ENCODE assay signal across 28 cellular contexts in the genomic region with DNA sequence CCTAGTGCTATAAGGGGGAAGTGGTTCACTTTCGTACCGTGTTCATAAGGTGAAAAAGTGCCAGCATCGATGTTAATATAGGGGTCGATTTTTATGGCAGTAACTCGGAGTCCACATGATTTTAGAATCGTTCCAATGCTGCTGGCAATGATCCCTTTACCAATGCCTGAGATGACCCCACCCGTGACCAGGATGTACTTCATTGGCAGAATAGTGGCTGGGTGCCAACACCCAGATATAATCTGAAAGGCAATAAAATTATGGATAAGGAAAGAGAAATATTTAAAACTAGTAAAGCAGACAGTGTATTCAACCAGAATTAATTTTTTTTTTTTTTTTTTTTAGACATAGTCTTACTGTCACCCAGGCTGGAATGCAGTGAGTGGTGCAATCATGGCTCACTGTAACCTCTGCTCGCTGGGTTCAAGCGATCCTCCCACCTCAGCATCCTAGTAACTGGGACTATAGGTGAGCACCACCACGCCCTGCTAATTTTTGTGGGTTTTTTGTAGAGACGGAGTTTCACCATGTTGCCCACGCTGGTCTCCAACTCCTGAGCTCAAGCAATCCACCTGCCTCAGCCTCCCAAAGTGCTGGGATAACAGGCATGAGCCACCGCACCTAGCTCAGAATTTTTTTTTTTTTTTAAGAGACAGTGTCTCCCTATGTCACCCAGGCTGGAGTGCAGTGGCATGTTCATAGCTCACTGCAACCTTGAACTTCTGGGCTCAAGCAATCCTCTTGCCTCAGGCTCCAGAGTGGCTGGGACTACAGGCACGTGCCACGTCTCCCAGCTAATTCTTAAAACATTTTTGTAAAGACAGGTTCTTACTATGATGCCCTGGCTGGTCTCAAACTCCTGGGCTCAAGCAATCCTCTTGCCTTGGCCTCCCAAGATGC. TPM values are rescaled to one million over a fixed set of nuclear protein-coding genes. Genes with fewer than 3 reads are reported as not detected.
"Had no signal": no experiment of that assay in that cellular context is flagged by ENCODE, and none has a peak within 500 bp of the region (broad histone marks: within the 10 kb centered on the region; RNA-seq: fewer than 3 reads in every experiment).

No MANE protein-coding gene starts in this region.

- H3K36me3 ChIP-seq: brain microvascular endothelial cell, Peyer's patch had no signal

- DNase-seq: activated B cell treated with CpG ODN at 0.5 μM for 24 hours; activated CD4-positive, alpha-beta T cell treated with anti-CD3 and anti-CD28 coated beads for 1 hour; activated CD4-positive, alpha-beta T cell treated with anti-CD3 and anti-CD28 coated beads, Interleukin-2, amount 10 ng/mL, durations not matched to agents 24 days and 14 days; activated CD4-positive, alpha-beta T cell treated with anti-CD3 and anti-CD28 coated beads, Interleukin-2, amount 50 U/mL, for 48 hours; activated CD8-positive, alpha-beta memory T cell treated with anti-CD3 and anti-CD28 coated beads, Interleukin-2, amount 10 ng/mL, durations not matched to agents 7 days and 5 days; activated gamma-delta T cell treated with Interleukin-2 at 50 U/mL for 16 hours; activated naive CD4-positive, alpha-beta T cell treated with anti-CD3 and anti-CD28 coated beads, Interleukin-2, amount 10 ng/mL, durations not matched to agents 7 days and 5 days; activated naive CD8-positive, alpha-beta T cell treated with anti-CD3 and anti-CD28 coated beads for 36 hours; activated T-cell treated with anti-CD3 and anti-CD28 coated beads, Interleukin-2, amount 50 U/mL, for 48 hours; brain microvascular endothelial cell; KG1; NCI-H1092; NCI-H1436; NCI-H1694 treated with DMSO at 0.1 percent for 48 hours; NCI-H2081; NCI-H510A treated with DMSO at 0.1 percent for 48 hours; NCI-H69; NK-92 treated with Interleukin-12 subunit alpha and Interleukin-12 subunit beta, amount 100 ng/mL, for 24 hours; Right ventricle myocardium superior; T-helper 17 cell; T-helper 9 cell had no signal

- H3K27me3 ChIP-seq: brain microvascular endothelial cell, cardiac muscle cell, Peyer's patch, SJSA1 had no signal

- H3K4me1 ChIP-seq: Peyer's patch had no signal

- H3K4me3 ChIP-seq: cardiac muscle cell, Peyer's patch, SJSA1 had no signal

- H3K9me3 ChIP-seq: Peyer's patch, SJSA1 had no signal

- H3K27ac ChIP-seq: brain microvascular endothelial cell, cardiac muscle cell, Peyer's patch, RWPE1, SJSA1 had no signal

- ATAC-seq: activated CD8-positive, alpha-beta memory T cell treated with anti-CD3 and anti-CD28 coated beads, Interleukin-2, amount 10 ng/mL, durations not matched to agents 7 days and 5 days; activated T-helper 17 cell treated with anti-CD3 and anti-CD28 coated beads, Interleukin-2, amount 50 U/mL, for 72 hours; SK-N-SH treated with all-trans-retinoic acid at 6 μM for 48 hours; T-helper 17 cell had no signal

RNA-seq across cellular contexts. Expression of gene S100G, which starts 53.0 kb away (rescaled TPM):
- total RNA-seq: activated B cell treated with CpG ODN at 0.5 μM for 24 hours; activated CD4-positive, alpha-beta T cell treated with anti-CD3 and anti-CD28 coated beads, Interleukin-2, amount 10 ng/mL, durations not matched to agents 24 days and 14 days; activated CD8-positive, alpha-beta memory T cell treated with anti-CD3 and anti-CD28 coated beads, Interleukin-2, amount 10 ng/mL, durations not matched to agents 7 days and 5 days; activated naive CD8-positive, alpha-beta T cell treated with anti-CD3 and anti-CD28 coated beads for 36 hours; activated T-helper 17 cell treated with anti-CD3 and anti-CD28 coated beads, Interleukin-2, amount 50 U/mL, for 72 hours; cardiac muscle cell; MCF 10A; Peyer's patch; Right ventricle myocardium superior; SJSA1; T-helper 17 cell had no signal
- polyA plus RNA-seq: cardiac muscle cell had no signal
